1 cellular context compared by ENCODE assay signal in genomic region chr14:88980907-88981306, GRCh38.
A peak's percentile ranks its signal among the peaks of the same experiment; 100 is the strongest.
ATAC-seq and TF ChIP-seq lines count a peak whose summit lies in the region.
"Not testable (repeated sequence)": the region's sequence is repeated elsewhere in the genome, so short reads cannot be mapped to it uniquely, and the experiment has no call there.

No MANE protein-coding gene starts in this region.

- ATAC-seq in SK-N-SH treated with all-trans-retinoic acid at 6 μM for 48 hours: not testable (repeated sequence)

TF ChIP-seq in SK-N-SH treated with all-trans-retinoic acid at 6 μM for 48 hours, 23 proteins besides CTCF, POLR2A, EP300 and RAD21:
- TF ChIP-seq ZNF8 (CRISPR knock-in tag; IDR thresholded peaks at IDR 0.05): peak; percentile 97
